Comparison of ENCODE assay signal across 20 cellular contexts in genomic region chr15:63000706-63001105, GRCh38.
"Had no signal": no experiment of that assay in that cellular context is flagged by ENCODE, and none has a peak within 500 bp of the region (broad histone marks: within the 10 kb centered on the region; RNA-seq: fewer than 3 reads in every experiment).

No MANE protein-coding gene starts in this region.

- ATAC-seq: activated CD4-positive, alpha-beta T cell treated with anti-CD3 and anti-CD28 coated beads for 36 hours; activated T-helper 17 cell treated with anti-CD3 and anti-CD28 coated beads, Interleukin-2, amount 50 U/mL, for 72 hours; left lung; mucosa of descending colon; natural killer cell; stimulated activated naive CD8-positive, alpha-beta T cell treated with anti-CD3 and anti-CD28 coated beads, Interleukin-15, Interleukin-2, amounts not matched to agents 100 U/mL and 50 U/mL, for 24 hours; WTC11 had no signal

- H3K27ac ChIP-seq: left lung, tibial nerve had no signal

- FAIRE-seq: colon, kidney had no signal

- H3K9me3 ChIP-seq: left lung, mucosa of descending colon, tibial nerve had no signal

- H3K4me3 ChIP-seq: left lung, mucosa of descending colon, tibial nerve had no signal

- H3K4me1 ChIP-seq: left lung, tibial nerve had no signal

- DNase-seq: activated CD4-positive, alpha-beta memory T cell treated with anti-CD3 and anti-CD28 coated beads for 36 hours; activated CD4-positive, alpha-beta T cell treated with anti-CD3 and anti-CD28 coated beads for 36 hours; activated naive CD4-positive, alpha-beta T cell; activated naive CD8-positive, alpha-beta T cell treated with anti-CD3 and anti-CD28 coated beads for 36 hours; amniotic stem cell; central memory CD4-positive, alpha-beta T cell; erythroblast; foreskin melanocyte; glutamatergic neuron; kidney; left lung; mucosa of descending colon; natural killer cell; stimulated activated CD4-positive, alpha-beta T cell treated with anti-CD3 and anti-CD28 coated beads, Interleukin-2, amount 100 ng/mL, for 24 hours; stimulated activated naive CD8-positive, alpha-beta T cell treated with anti-CD3 and anti-CD28 coated beads, Interleukin-15, Interleukin-2, amounts not matched to agents 100 U/mL and 50 U/mL, for 24 hours; substantia nigra had no signal

- H3K36me3 ChIP-seq: left lung, tibial nerve had no signal

- H3K27me3 ChIP-seq: left lung, tibial nerve had no signal
